In the genomic region with DNA sequence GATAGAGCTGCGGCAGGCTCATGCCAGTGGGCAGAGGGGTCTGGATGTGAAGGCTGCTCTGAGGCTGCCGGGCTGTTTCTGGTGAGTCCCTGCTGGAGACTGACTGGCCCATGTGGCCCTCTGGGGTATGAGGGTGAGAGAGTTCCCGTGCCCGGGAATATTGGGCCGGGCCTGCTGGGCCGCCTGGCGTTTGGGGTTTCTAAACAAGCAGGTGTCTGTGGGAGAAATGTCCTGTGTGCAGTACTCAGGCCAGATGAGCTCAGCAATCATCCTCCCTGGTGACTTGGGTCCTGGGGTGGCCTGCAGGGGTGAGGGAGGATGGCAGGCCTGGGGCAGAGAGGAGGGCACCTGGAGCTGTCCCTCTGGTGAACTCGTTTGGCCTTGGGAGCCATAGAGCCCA, we compare ENCODE assay signal across 17 cellular contexts.
DNase-seq lines count a peak whose midpoint lies in the region; ATAC-seq and TF ChIP-seq lines count a peak whose summit lies in the region.
"Had no signal": no experiment of that assay in that cellular context is flagged by ENCODE, and none has a peak within 500 bp of the region (broad histone marks: within the 10 kb centered on the region; RNA-seq: fewer than 3 reads in every experiment).

No MANE protein-coding gene starts in this region.

- no peak for TF ChIP-seq CTCF in CD8-positive, alpha-beta T cell (IDR thresholded peaks at IDR 0.05)
- no peak for TF ChIP-seq CTCF in esophagus squamous epithelium (IDR thresholded peaks at IDR 0.05)
- no peak for TF ChIP-seq CTCF in GM23338 (conservative IDR thresholded peaks at IDR 0.05; ENCODE audit: low read depth in 2 of 2)

- H4K20me1 ChIP-seq in GM23338 (replicated peaks; ENCODE audit: insufficient read depth) = no peaks in the 10 kb centered on the region

- no peaks in the 10 kb centered on the region for H3K27me3 ChIP-seq in CD8-positive, alpha-beta T cell (ENCODE audit: insufficient read depth, low read length)
- H3K27me3 ChIP-seq in esophagus squamous epithelium (no peaks in the 10 kb centered on the region), GM23338 (ENCODE audit: insufficient read depth) (no peaks in the 10 kb centered on the region)
- H3K27me3 ChIP-seq: SJCRH30 had no signal

- TF ChIP-seq POLR2A in esophagus squamous epithelium (IDR thresholded peaks at IDR 0.05) = no peak

- H3K4me2 ChIP-seq in GM23338 = no peak overlapping the region

- no peaks in the 10 kb centered on the region for H3K79me2 ChIP-seq in GM23338 (replicated peaks; ENCODE audit: insufficient read depth)

- H3K36me3 ChIP-seq in CD8-positive, alpha-beta T cell (ENCODE audit: insufficient read depth, low read length) = no peaks in the 10 kb centered on the region
- H3K36me3 ChIP-seq in esophagus squamous epithelium = no peaks in the 10 kb centered on the region
- no peaks in the 10 kb centered on the region for H3K36me3 ChIP-seq in GM23338 (ENCODE audit: insufficient read depth)
- H3K36me3 ChIP-seq: SJCRH30 had no signal

- H3K27ac ChIP-seq in CD8-positive, alpha-beta T cell (ENCODE audit: low read depth, low read length) = no peak overlapping the region
- H3K27ac ChIP-seq in esophagus squamous epithelium (peak overlapping the region in 3 of 4 donors; percentile 77 to 81 (median 79)), GM23338 (ENCODE audit: low read depth) (no peak overlapping the region)
- H3K27ac ChIP-seq: RWPE1, SJCRH30 had no signal

- POLR2A ChIA-PET in CD8-positive, alpha-beta T cell (lab: Charles Lee) = no interaction called here
- POLR2A ChIA-PET in naive thymus-derived CD8-positive, alpha-beta T cell (lab: Charles Lee) = no interaction called here

- no peaks in the 10 kb centered on the region for H3K9me2 ChIP-seq in GM23338 (ENCODE audit: insufficient read depth)

- intact Hi-C loops in CD8-positive, alpha-beta T cell (cut with DNase I, micrococcal nuclease) = loop anchor here in 1 of 2 experiments (2.0 kb wide), 1 partner anchor 133 kb away; no protein-coding TSS in a partner anchor
- intact Hi-C loops in esophagus squamous epithelium (cut with DNase I) = loop anchor here (10.0 kb wide), 1 partner anchor 109 kb away; no protein-coding TSS in a partner anchor

- no peaks in the 10 kb centered on the region for H3F3A ChIP-seq in GM23338 (replicated peaks; ENCODE audit: low read depth)

- no peak overlapping the region for H2AFZ ChIP-seq in GM23338

- peaks cover 20% of the 10 kb centered on the region for H3K4me1 ChIP-seq in CD8-positive, alpha-beta T cell (ENCODE audit: insufficient read depth, low read length)
- H3K4me1 ChIP-seq in esophagus squamous epithelium (peaks cover 8 to 53% (median 15%) of the 10 kb centered on the region in 3 donors), GM23338 (ENCODE audit: insufficient read depth) (no peaks in the 10 kb centered on the region)

- peak; percentile 46 for DNase-seq in activated effector memory CD4-positive, alpha-beta T cell treated with anti-CD3 and anti-CD28 coated beads, Interleukin-2, amount 50 U/mL, for 16 hours
- DNase-seq in activated effector memory CD4-positive, alpha-beta T cell treated with Interleukin-2 at 50 U/mL for 16 hours = no peak
- DNase-seq in CD8-positive, alpha-beta T cell = no peak
- DNase-seq in esophagus squamous epithelium (lab: John Stamatoyannopoulos, UW) (no peak), GM23338 (ENCODE audit: low spot score) (no peak), KG1 (lab: John Stamatoyannopoulos, UW) (no peak)
- no peak for DNase-seq in naive thymus-derived CD8-positive, alpha-beta T cell
- DNase-seq: H9, NCI-H1436, NCI-H2029, NCI-H2171 treated with DMSO at 0.1 percent for 48 hours, NCI-H748 treated with DMSO at 0.1 percent for 48 hours, SJCRH30 had no signal

- no peaks in the 10 kb centered on the region for H3K36me3 Mint-ChIP-seq in CD8-positive, alpha-beta T cell
- H3K36me3 Mint-ChIP-seq in naive thymus-derived CD8-positive, alpha-beta T cell = no peaks in the 10 kb centered on the region
- no peaks in the 10 kb centered on the region for H3K36me3 Mint-ChIP-seq in GM23338 (ENCODE audit: low read depth)

- H3K9me3 ChIP-seq in CD8-positive, alpha-beta T cell (ENCODE audit: low read length) = no peaks in the 10 kb centered on the region
- no peaks in the 10 kb centered on the region for H3K9me3 ChIP-seq in esophagus squamous epithelium
- H3K9me3 ChIP-seq: SJCRH30 had no signal

- H3K4me3 ChIP-seq in CD8-positive, alpha-beta T cell (ENCODE audit: low read depth, low read length) = no peak overlapping the region
- no peak overlapping the region for H3K4me3 ChIP-seq in esophagus squamous epithelium
- no peak overlapping the region for H3K4me3 ChIP-seq in GM23338
- H3K4me3 ChIP-seq: K562, SJCRH30 had no signal

- H3K4me3 Mint-ChIP-seq in CD8-positive, alpha-beta T cell = no peak overlapping the region
- no peak overlapping the region for H3K4me3 Mint-ChIP-seq in naive thymus-derived CD8-positive, alpha-beta T cell
- no peak overlapping the region for H3K4me3 Mint-ChIP-seq in GM23338
- H3K4me3 Mint-ChIP-seq: CD14-positive monocyte, H9 had no signal

- peak overlapping the region; percentile 10 for H3K27ac Mint-ChIP-seq in CD8-positive, alpha-beta T cell
- H3K27ac Mint-ChIP-seq in naive thymus-derived CD8-positive, alpha-beta T cell = peak overlapping the region in 6 of 10 donors; percentile 45 to 81 (median 72)
- no peak overlapping the region for H3K27ac Mint-ChIP-seq in GM23338
- H3K27ac Mint-ChIP-seq: CD14-positive monocyte, H9 had no signal

- WGBS in esophagus squamous epithelium, 2 donors = 100% methylated on average over 2 of the region's 8 CpGs; no CpG with 5 or more reads in 1 of the 2 donors

- peaks cover 25% of the 10 kb centered on the region for H3K4me1 Mint-ChIP-seq in CD8-positive, alpha-beta T cell (ENCODE audit: low read depth)
- H3K4me1 Mint-ChIP-seq in naive thymus-derived CD8-positive, alpha-beta T cell = peaks cover 7 to 29% (median 20%) of the 10 kb centered on the region in 4 donors
- H3K4me1 Mint-ChIP-seq in GM23338 = no peaks in the 10 kb centered on the region
- H3K4me1 Mint-ChIP-seq: CD14-positive monocyte had no signal

- H3K27me3 Mint-ChIP-seq in CD8-positive, alpha-beta T cell (ENCODE audit: low read depth) = no peaks in the 10 kb centered on the region
- H3K27me3 Mint-ChIP-seq in naive thymus-derived CD8-positive, alpha-beta T cell = no peaks in the 10 kb centered on the region
- peaks cover 3% of the 10 kb centered on the region for H3K27me3 Mint-ChIP-seq in GM23338 (ENCODE audit: insufficient read depth, low read depth, poor library complexity)

- no peak for ATAC-seq in CD8-positive, alpha-beta T cell
- no peak for ATAC-seq in naive thymus-derived CD8-positive, alpha-beta T cell
- ATAC-seq in GM23338 (no peak), HG03097 (IDR thresholded peaks at IDR 0.05; ENCODE audit: low FRiP score, unreplicated experiment) (no peak)
- ATAC-seq: K562 had no signal

- CTCF ChIA-PET in CD8-positive, alpha-beta T cell (lab: Charles Lee) = interaction anchor here (1.0 to 1.8 kb wide), 2 partner anchors 100 to 133 kb away, joined by 3 to 5 read pairs; no protein-coding TSS in a partner anchor

- no peaks in the 10 kb centered on the region for H3K9me3 Mint-ChIP-seq in CD8-positive, alpha-beta T cell
- no peaks in the 10 kb centered on the region for H3K9me3 Mint-ChIP-seq in naive thymus-derived CD8-positive, alpha-beta T cell
- H3K9me3 Mint-ChIP-seq in GM23338 = no peaks in the 10 kb centered on the region
- H3K9me3 Mint-ChIP-seq: H9 had no signal

TF ChIP-seq in GM23338, 12 proteins besides CTCF, POLR2A, EP300 and RAD21:
- no peak for TF ChIP-seq ZNF114 (CRISPR knock-in tag; IDR thresholded peaks at IDR 0.05)

Comparison
In these comparisons a context has a peak if more than half of its experiments do, and no peak if none do; other contexts are left out.
1. H3K27ac ChIP-seq: peak in esophagus squamous epithelium (3 of 4); none in CD8-positive, alpha-beta T cell (single experiment) and GM23338 (single experiment).